25 cellular contexts compared by ENCODE assay signal in the genomic region with DNA sequence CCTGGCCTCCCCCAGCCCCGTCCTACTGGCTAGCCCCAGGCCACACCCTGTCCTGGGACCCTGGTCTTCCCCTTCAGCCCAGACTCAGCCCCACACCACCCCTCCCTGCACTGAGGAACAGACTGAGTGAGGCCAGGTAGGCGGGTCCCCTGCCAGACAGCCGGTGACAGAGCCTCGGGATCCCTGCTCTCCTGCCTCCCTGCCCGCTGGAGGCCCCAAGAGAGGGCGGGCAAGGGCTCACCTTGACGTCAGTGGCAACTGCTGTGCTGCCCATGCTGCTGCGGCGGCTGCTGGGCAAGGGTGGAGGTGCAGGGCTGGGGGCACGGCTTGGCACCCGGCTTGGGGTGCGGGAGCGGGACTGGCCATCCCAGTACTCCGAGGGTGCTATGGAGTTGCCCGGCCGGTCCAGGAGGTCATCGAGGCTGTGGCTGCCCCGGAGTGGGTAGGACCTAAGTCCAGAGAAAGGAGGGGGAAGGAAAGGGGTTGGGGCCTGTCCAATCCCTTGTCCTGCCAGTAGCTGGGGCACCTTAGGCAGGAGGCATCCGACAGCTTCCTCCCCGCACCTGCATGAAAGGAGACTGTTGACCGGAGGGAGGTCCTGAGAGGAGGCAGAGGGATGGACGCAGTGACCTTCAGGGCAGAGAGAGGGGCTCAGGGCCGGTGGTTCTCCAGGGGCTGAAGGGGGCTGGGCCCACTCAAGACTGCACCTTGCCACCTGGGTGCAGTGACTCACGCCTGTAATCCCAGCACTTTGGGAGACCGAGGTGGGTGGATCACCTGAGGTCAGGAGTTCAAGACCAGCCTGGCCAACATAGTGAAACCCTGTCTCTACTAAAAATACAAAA. TPM values are rescaled to one million over a fixed set of nuclear protein-coding genes. Genes with fewer than 3 reads are reported as not detected.
"Had no signal": no experiment of that assay in that cellular context is flagged by ENCODE, and none has a peak within 500 bp of the region (broad histone marks: within the 10 kb centered on the region; RNA-seq: fewer than 3 reads in every experiment).

No MANE protein-coding gene starts in this region.

- FAIRE-seq: keratinocyte had no signal

- H3K27ac Mint-ChIP-seq: activated B cell treated with CpG ODN at 0.5 μM for 24 hours; activated CD4-positive, alpha-beta memory T cell treated with anti-CD3 and anti-CD28 coated beads for 36 hours; activated naive CD4-positive, alpha-beta T cell treated with anti-CD3 and anti-CD28 coated beads, Interleukin-2, amount 50 U/mL, for 72 hours; activated T-helper 1 cell treated with anti-CD3 and anti-CD28 coated beads, Interleukin-12 subunit alpha, Interleukin-12 subunit beta, Interleukin-2, Interleukin-4 antibody, amounts not matched to agents 30 ng/mL and 10 ng/mL and 1 ng/mL, durations not matched to agents 14 hours and 24 hours and 36 hours; effector memory CD8-positive, alpha-beta T cell; memory B cell; naive B cell; T-helper 2 cell treated with Interferon-gamma antibody and Interleukin-4, amounts not matched to agents 5 μg/mL and 100 μg/mL, for 36 hours had no signal

- H3K4me2 ChIP-seq: hepatocyte had no signal

- DNase-seq: activated B cell treated with CpG ODN at 0.5 μM for 24 hours; activated CD4-positive, alpha-beta memory T cell treated with anti-CD3 and anti-CD28 coated beads for 36 hours; activated CD4-positive, alpha-beta T cell treated with anti-CD3 and anti-CD28 coated beads for 4 hours; activated gamma-delta T cell treated with Interleukin-2 at 50 U/mL for 16 hours; activated T-cell treated with anti-CD3 and anti-CD28 coated beads for 4 hours; adrenal gland; dermis blood vessel endothelial cell; effector memory CD8-positive, alpha-beta T cell; foreskin fibroblast; naive B cell; stimulated activated CD8-positive, alpha-beta memory T cell treated with anti-CD3 and anti-CD28 coated beads, Interleukin-4, amount 100 ng/mL, for 48 hours; stimulated activated naive CD4-positive, alpha-beta T cell; thyroid gland had no signal

- H3K36me3 ChIP-seq: adrenal gland, cardiac muscle cell, left lung, neutrophil, thyroid gland had no signal

- H2AFZ ChIP-seq: hepatocyte, parathyroid adenoma had no signal

- H3K27ac ChIP-seq: adrenal gland, cardiac muscle cell, hepatocyte, left lung, neutrophil, parathyroid adenoma, thyroid gland had no signal

- ATAC-seq: activated naive CD4-positive, alpha-beta T cell treated with anti-CD3 and anti-CD28 coated beads, Interleukin-2, amount 50 U/mL, for 72 hours; effector memory CD8-positive, alpha-beta T cell; left lung; mucosa of descending colon had no signal

- H3K36me3 Mint-ChIP-seq: activated CD4-positive, alpha-beta memory T cell treated with anti-CD3 and anti-CD28 coated beads for 36 hours; activated naive CD4-positive, alpha-beta T cell treated with anti-CD3 and anti-CD28 coated beads, Interleukin-2, amount 50 U/mL, for 72 hours had no signal

- H3K4me1 ChIP-seq: parathyroid adenoma had no signal

- H3K79me2 ChIP-seq: hepatocyte, parathyroid adenoma had no signal

- H3K4me3 Mint-ChIP-seq: activated B cell treated with CpG ODN at 0.5 μM for 24 hours; activated CD4-positive, alpha-beta memory T cell treated with anti-CD3 and anti-CD28 coated beads for 36 hours; activated T-helper 1 cell treated with anti-CD3 and anti-CD28 coated beads, Interleukin-12 subunit alpha, Interleukin-12 subunit beta, Interleukin-2, Interleukin-4 antibody, amounts not matched to agents 30 ng/mL and 10 ng/mL and 1 ng/mL, durations not matched to agents 14 hours and 24 hours and 36 hours; effector memory CD8-positive, alpha-beta T cell; memory B cell; T-helper 2 cell treated with Interferon-gamma antibody and Interleukin-4, amounts not matched to agents 5 μg/mL and 100 μg/mL, for 36 hours had no signal

- H3K9me3 Mint-ChIP-seq: activated B cell treated with CpG ODN at 0.5 μM for 24 hours; activated CD4-positive, alpha-beta memory T cell treated with anti-CD3 and anti-CD28 coated beads for 36 hours; activated naive CD4-positive, alpha-beta T cell treated with anti-CD3 and anti-CD28 coated beads, Interleukin-2, amount 50 U/mL, for 72 hours; activated T-helper 1 cell treated with anti-CD3 and anti-CD28 coated beads, Interleukin-12 subunit alpha, Interleukin-12 subunit beta, Interleukin-2, Interleukin-4 antibody, amounts not matched to agents 30 ng/mL and 10 ng/mL and 1 ng/mL, durations not matched to agents 14 hours and 24 hours and 36 hours; effector memory CD8-positive, alpha-beta T cell; memory B cell; naive B cell; T-helper 2 cell treated with Interferon-gamma antibody and Interleukin-4, amounts not matched to agents 5 μg/mL and 100 μg/mL, for 36 hours had no signal

- H3K9ac ChIP-seq: parathyroid adenoma had no signal

- H3K4me3 ChIP-seq: adrenal gland, cardiac muscle cell, hepatocyte, left lung, mucosa of descending colon, thyroid gland had no signal

- H3K9me3 ChIP-seq: adrenal gland, left lung, mucosa of descending colon, neutrophil, thyroid gland had no signal

RNA-seq across cellular contexts. Expression of gene SLC16A8, which starts 2.2 kb away (rescaled TPM):
- total RNA-seq: activated B cell treated with CpG ODN at 0.5 μM for 24 hours, dermis blood vessel endothelial cell, glomerular endothelial cell, hepatocyte, mucosa of descending colon had no signal
- polyA plus RNA-seq: keratinocyte had no signal

RNA-seq across cellular contexts. Expression of gene BAIAP2L2, which starts 24.3 kb away (rescaled TPM):
- total RNA-seq: dermis blood vessel endothelial cell had no signal
